In the genomic region with DNA sequence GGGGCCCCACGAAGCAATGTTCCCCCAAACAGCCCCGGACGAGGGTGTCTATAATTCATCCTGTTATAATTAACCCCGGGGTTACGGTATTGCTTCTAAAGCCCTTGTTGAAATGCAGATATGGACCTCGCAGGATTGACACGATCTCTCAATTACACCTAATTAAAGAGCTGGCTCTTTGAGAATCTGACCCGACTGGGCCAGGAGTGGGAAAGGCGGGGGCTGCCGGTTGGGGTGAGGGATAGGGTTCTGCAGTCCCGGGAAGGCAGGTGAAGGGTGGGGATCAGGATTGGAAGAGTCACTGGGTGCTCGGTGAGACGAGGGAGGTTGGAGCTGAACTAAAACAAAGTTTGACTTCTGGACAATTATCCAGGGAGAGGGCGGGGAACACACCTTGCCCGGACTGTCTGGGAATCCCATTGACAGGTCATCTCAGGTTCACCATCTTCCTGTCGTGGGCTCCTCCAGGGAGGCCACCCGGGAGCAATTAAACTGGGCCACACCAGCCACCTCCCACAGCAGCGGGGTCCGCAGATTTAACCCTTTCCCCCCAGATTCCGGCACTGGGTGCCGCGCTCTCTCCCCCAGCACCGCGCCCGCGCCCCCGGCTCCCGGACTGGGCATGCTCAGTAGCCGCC, we compare ENCODE assay signal across 9 cellular contexts. TPM values are rescaled to one million over a fixed set of nuclear protein-coding genes. Genes with fewer than 3 reads are reported as not detected.
A peak's percentile ranks its signal among the peaks of the same experiment; 100 is the strongest.
DNase-seq lines count a peak whose midpoint lies in the region; ATAC-seq, FAIRE-seq and TF ChIP-seq lines count a peak whose summit lies in the region.
"Had no signal": no experiment of that assay in that cellular context is flagged by ENCODE, and none has a peak within 500 bp of the region (broad histone marks: within the 10 kb centered on the region; RNA-seq: fewer than 3 reads in every experiment).

No MANE protein-coding gene starts in this region.

- no peak overlapping the region for H3K27ac ChIP-seq in CD4-positive, alpha-beta T cell (ENCODE audit: low read depth, low read length)
- H3K27ac ChIP-seq in GM12878 (ENCODE audit: control insufficient read depth, insufficient read depth) (no peak overlapping the region), HepG2 (ENCODE audit: extremely low read length, insufficient read depth, low read length) (no peak overlapping the region), upper lobe of right lung (no peak overlapping the region)

- no peak overlapping the region for H3K27ac Mint-ChIP-seq in CD4-positive, alpha-beta T cell

- H4K20me1 ChIP-seq in GM12878 (ENCODE audit: control insufficient read depth, insufficient read depth) (no peaks in the 10 kb centered on the region), HepG2 (ENCODE audit: insufficient read depth, low read length) (no peaks in the 10 kb centered on the region)

- no peak for FAIRE-seq in GM12878 (lab: Jason Lieb, UNC)
- FAIRE-seq in HepG2 (lab: Jason Lieb, UNC): no peak

- BruUV-seq in GM12878 (replicated peaks; lab: Mats Ljungman, UMichigan) (no TSS peak), HepG2 (replicated peaks; lab: Mats Ljungman, UMichigan) (no TSS peak)

- H3K4me1 ChIP-seq in GM12878 (ENCODE audit: control insufficient read depth, insufficient read depth, low read length) (no peaks in the 10 kb centered on the region), HepG2 (ENCODE audit: insufficient read depth, low read length) (peaks cover 21% of the 10 kb centered on the region), upper lobe of right lung (peaks cover 20% of the 10 kb centered on the region)

- peaks cover 34% of the 10 kb centered on the region for H3K4me1 Mint-ChIP-seq in CD4-positive, alpha-beta T cell (ENCODE audit: low read depth)

- peak overlapping the region; percentile 89 for H3K4me2 ChIP-seq in GM12878 (ENCODE audit: control insufficient read depth, insufficient read depth)
- peak overlapping the region; percentile 97 for H3K4me2 ChIP-seq in HepG2 (ENCODE audit: low read depth, low read length)

- peak overlapping the region; percentile 66; the same call in 1 of the 2 replicates for H3K4me3 ChIP-seq in GM12878
- H3K4me3 ChIP-seq in HepG2 (replicated peaks in 1 of 3; ENCODE audit: insufficient read depth in 1 of 3, low read depth in 2 of 3, low read length in 3 of 3): peak overlapping the region; percentile 53 to 75 (median 64); a peak in 5 of 6 replicates
- peak overlapping the region; percentile 68 for H3K4me3 ChIP-seq in upper lobe of right lung

- H3K79me2 ChIP-seq in GM12878 (ENCODE audit: control insufficient read depth, insufficient read depth, low read length): no peaks in the 10 kb centered on the region
- H3K79me2 ChIP-seq in HepG2 (ENCODE audit: insufficient read depth, low read length): no peaks in the 10 kb centered on the region

- ATAC-seq in CD4-positive, alpha-beta T cell (ENCODE audit: poor library complexity): no peak
- ATAC-seq in HG03175 (IDR thresholded peaks at IDR 0.05; ENCODE audit: unreplicated experiment) (peak; percentile 42), GM12878 (no peak; the same call in 2 of the 3 replicates), HepG2 (peak; percentile 51), upper lobe of right lung (no peak), GM21390 (IDR thresholded peaks at IDR 0.05; ENCODE audit: unreplicated experiment) (no peak), HG02588 (IDR thresholded peaks at IDR 0.05; ENCODE audit: unreplicated experiment) (no peak)

- POLR2A ChIA-PET in CD4-positive, alpha-beta T cell (lab: Charles Lee): interaction anchor here (1.1 kb wide), 1 partner anchor 24 kb away, joined by 3 read pairs; no protein-coding TSS in a partner anchor
- POLR2A ChIA-PET in GM12878 (lab: Charles Lee) (no interaction called here), HepG2 (lab: Yijun Ruan, JAX) (no interaction called here)

- SMC1A ChIA-PET in GM12878 (lab: Charles Lee; ENCODE audit: uncharacterized antibody, unreplicated experiment): interaction anchor here (1.4 kb wide), 1 partner anchor 99 kb away, joined by 6 read pairs; no protein-coding TSS in a partner anchor

- TF ChIP-seq CTCF in CD4-positive, alpha-beta T cell (IDR thresholded peaks at IDR 0.05): no peak
- TF ChIP-seq CTCF in GM12878 (IDR thresholded peaks at IDR 0.05 in 2 of 3, conservative IDR thresholded peaks at IDR 0.05 in 1 of 3; ENCODE audit: control insufficient read depth in 2 of 3, extremely low read depth in 1 of 3, insufficient read depth in 1 of 3, low read depth in 3 of 3, low read length in 3 of 3) (no peak), HepG2 (CRISPR knock-in tag; IDR thresholded peaks at IDR 0.05) (no peak), upper lobe of right lung (IDR thresholded peaks at IDR 0.05) (no peak)

- TF ChIP-seq RAD21 in GM12878 (IDR thresholded peaks at IDR 0.05; ENCODE audit: insufficient read depth, low read depth, low read length) (no peak), HepG2 (CRISPR knock-in tag; IDR thresholded peaks at IDR 0.05) (no peak)

- no peaks in the 10 kb centered on the region for H3K9me3 Mint-ChIP-seq in CD4-positive, alpha-beta T cell

- intact Hi-C loops in CD4-positive, alpha-beta T cell (cut with DNase I, micrococcal nuclease): no loop called here
- intact Hi-C loops in GM12878 (cut with micrococcal nuclease; ENCODE audit: unreplicated experiment): no loop called here
- intact Hi-C loops in HepG2 (cut with micrococcal nuclease; ENCODE audit: unreplicated experiment): no loop called here
- intact Hi-C loops in upper lobe of right lung (cut with DNase I): no loop called here

- H3K36me3 ChIP-seq in GM12878 (ENCODE audit: control insufficient read depth in 2 of 2, insufficient read depth in 2 of 2, low read length in 1 of 2) (no peaks in the 10 kb centered on the region), HepG2 (replicated peaks in 1 of 2; ENCODE audit: control insufficient read depth in 1 of 2, insufficient read depth in 2 of 2, low read length in 2 of 2) (no peaks in the 10 kb centered on the region), upper lobe of right lung (no peaks in the 10 kb centered on the region)

- CTCF ChIA-PET in CD4-positive, alpha-beta T cell (lab: Charles Lee): no interaction called here
- CTCF ChIA-PET in GM12878 (lab: Yijun Ruan, JAX): interaction anchor here (0.6 to 2.6 kb wide), 2 partner anchors 26 to 99 kb away, joined by 3 to 8 read pairs; no protein-coding TSS in a partner anchor
- CTCF ChIA-PET in HepG2 (lab: Yijun Ruan, JAX; ENCODE audit: low intra/inter-chr PET ratio, low total read pairs): no interaction called here

- in situ Hi-C loops in GM12878 (cut with MboI): no loop called here
- in situ Hi-C loops in HepG2 (cut with HindIII; ENCODE audit: extremely low pct_ligation_motif_present, low pct_unique_long_range_greater_than_20kb): no loop called here

- peaks cover 94% of the 10 kb centered on the region for H3K27me3 Mint-ChIP-seq in CD4-positive, alpha-beta T cell

- H3K36me3 Mint-ChIP-seq in CD4-positive, alpha-beta T cell (ENCODE audit: low read depth): peaks cover 4% of the 10 kb centered on the region

- H3K4me3 Mint-ChIP-seq in CD4-positive, alpha-beta T cell: peak overlapping the region; percentile 88

- H3K27me3 ChIP-seq in CD4-positive, alpha-beta T cell (ENCODE audit: control insufficient read depth, insufficient read depth, low read length): peaks cover 84% of the 10 kb centered on the region
- peaks cover 10 to 22% of the 10 kb centered on the region in 2 experiments for H3K27me3 ChIP-seq in GM12878 (replicated peaks in 1 of 2; ENCODE audit: control insufficient read depth in 2 of 2, insufficient read depth in 2 of 2, low read length in 1 of 2)
- peaks cover 0 to 47% of the 10 kb centered on the region in 2 experiments; a peak in 3 of 5 replicates for H3K27me3 ChIP-seq in HepG2 (ENCODE audit: control insufficient read depth in 1 of 2, insufficient read depth in 2 of 2, low read length in 2 of 2)
- H3K27me3 ChIP-seq in upper lobe of right lung: peaks cover 54% of the 10 kb centered on the region

- TF ChIP-seq EP300 in GM12878 (IDR thresholded peaks at IDR 0.05; ENCODE audit: borderline replicate concordance in 1 of 2, control insufficient read depth in 1 of 2, low read depth in 2 of 2, low read length in 2 of 2) (no peak), HepG2 (IDR thresholded peaks at IDR 0.05; ENCODE audit: low read depth in 2 of 2, low read length in 2 of 2) (no peak), HepG2 (CRISPR knock-in tag; IDR thresholded peaks at IDR 0.05; ENCODE audit: borderline replicate concordance) (no peak)

- H2AFZ ChIP-seq in GM12878 (ENCODE audit: control insufficient read depth, low read depth, low read length): no peak overlapping the region
- no peak overlapping the region for H2AFZ ChIP-seq in HepG2 (ENCODE audit: low read length)

- no peaks in the 10 kb centered on the region for H3K9me3 ChIP-seq in CD4-positive, alpha-beta T cell (ENCODE audit: control insufficient read depth, low read length)
- H3K9me3 ChIP-seq in GM12878 (replicated peaks; ENCODE audit: control insufficient read depth, insufficient read depth, low read length) (no peaks in the 10 kb centered on the region), HepG2 (ENCODE audit: low read length) (no peaks in the 10 kb centered on the region), upper lobe of right lung (no peaks in the 10 kb centered on the region)

- TF ChIP-seq POLR2A in GM12878 (IDR thresholded peaks at IDR 0.05; ENCODE audit: low read depth, low read length) (no peak), HepG2 (IDR thresholded peaks at IDR 0.05; ENCODE audit: insufficient read depth in 1 of 2, low read depth in 2 of 2, low read length in 2 of 2) (no peak)

- under 1% methylated on average over 27 of the region's 29 CpGs for WGBS in GM12878 (ENCODE audit: insufficient coverage, insufficient replicate concordance, low lambda C conversion rate, missing lambda C conversion rate)
- under 1% methylated on average over 15 of the region's 29 CpGs for WGBS in HepG2 (ENCODE audit: low lambda C conversion rate)

- DNase-seq in CD4-positive, alpha-beta T cell: no peak
- DNase-seq in GM12878 (ENCODE audit: low read depth, low spot score): no peak
- no peak for DNase-seq in HepG2 (ENCODE audit: low spot score)
- DNase-seq in upper lobe of right lung: no peak
- DNase-seq in dermis blood vessel endothelial cell: no peak

- RAD21 ChIA-PET in GM12878 (lab: Charles Lee; ENCODE audit: unreplicated experiment): interaction anchor here (1.1 kb wide), 1 partner anchor 99 kb away, joined by 3 read pairs; no protein-coding TSS in a partner anchor

- H3K9ac ChIP-seq in GM12878 (ENCODE audit: control insufficient read depth, insufficient read depth, low read length) (no peak overlapping the region), HepG2 (ENCODE audit: insufficient read depth, low read depth, low read length) (no peak overlapping the region)

RNA-seq across cellular contexts. Expression of a gene that starts 0.4 kb away (rescaled TPM):
- not detected for total RNA-seq in CD4-positive, alpha-beta T cell
- not detected in 2 replicates for total RNA-seq in GM12878 (2013; cell fraction: nucleolus; rRNA removed)
- total RNA-seq in GM12878 (2014; rRNA removed) (not detected in 2 replicates), GM12878 (2014; rRNA removed; fragmentation: Illumina TruSeq; extraction: Trizol) (not detected in 2 replicates), GM12878 (2021) (not detected in 2 replicates), HepG2 (2016; rRNA removed; fragmentation: Illumina TruSeq; extraction: Trizol) (not detected in 2 replicates), upper lobe of right lung (2.8 TPM), dermis blood vessel endothelial cell (0.17 and 2.1 TPM in 2 replicates)
- not detected for polyA plus RNA-seq in GM12878 (2011; ENCODE audit: low read depth)
- polyA plus RNA-seq in GM12878 (2011; rRNA removed) (not detected in 2 replicates), GM12878 (2014; fragmentation: Illumina TruSeq; extraction: Trizol) (not detected in 2 replicates), GM12878 (2014; fragmentation: Nextera tagmentation; extraction: Ambion mirVana) (not detected), GM12878 (2014; rRNA removed) (0.04 TPM in 1 of 2 replicates, not detected in the other), GM12878 (2016; fragmentation: Nextera tagmentation; extraction: Ambion mirVana) (not detected), HepG2 (2011; rRNA removed) (0.05 TPM in 1 of 2 replicates, not detected in the other)
- not detected in 2 replicates for polyA plus RNA-seq in GM12878 (2011; cell fraction: cytosol; rRNA removed)
- polyA plus RNA-seq in GM12878 (2011; cell fraction: nucleus; rRNA removed): not detected in 2 replicates
- polyA plus RNA-seq in GM12878 (2012): not detected in 2 replicates
- not detected in 2 replicates for polyA minus RNA-seq in GM12878 (2011; rRNA and poly(A)+ RNA removed)
- polyA minus RNA-seq in GM12878 (2011; cell fraction: cytosol; rRNA and poly(A)+ RNA removed): not detected in 2 replicates
- polyA minus RNA-seq in GM12878 (2011; cell fraction: nucleus; rRNA and poly(A)+ RNA removed): not detected in 2 replicates
- not detected in 2 replicates for total RNA-seq in HepG2 (2016; cell fraction: cytosol; rRNA removed; fragmentation: Illumina TruSeq; extraction: Trizol; ENCODE audit: low read depth)
- total RNA-seq in HepG2 (2016; cell fraction: insoluble cytoplasmic fraction; rRNA removed; fragmentation: Illumina TruSeq; extraction: Trizol): not detected in 2 replicates
- 0.06 TPM in 1 of 2 replicates, not detected in the other for total RNA-seq in HepG2 (2016; cell fraction: membrane; rRNA removed; fragmentation: Illumina TruSeq; extraction: Trizol)
- not detected in 2 replicates for total RNA-seq in HepG2 (2016; cell fraction: nucleus; rRNA removed; fragmentation: Illumina TruSeq; extraction: Trizol)
- 0.03 and 0.04 TPM in 2 replicates for polyA plus RNA-seq in HepG2 (2011; cell fraction: cytosol; rRNA removed)
- polyA plus RNA-seq in HepG2 (2011; cell fraction: nucleus; rRNA removed): not detected in 2 replicates
- polyA plus RNA-seq in HepG2 (2012): not detected in 2 replicates
- polyA plus RNA-seq in HepG2 (2016; cell fraction: cytosol; fragmentation: Illumina TruSeq; extraction: Trizol; ENCODE audit: low read depth): 0.05 TPM in 1 of 2 replicates, not detected in the other
- polyA plus RNA-seq in HepG2 (2016; cell fraction: insoluble cytoplasmic fraction; fragmentation: Illumina TruSeq; extraction: Trizol; ENCODE audit: low read depth): not detected in 2 replicates
- 0.08 TPM in 1 of 2 replicates, not detected in the other for polyA plus RNA-seq in HepG2 (2016; cell fraction: membrane; fragmentation: Illumina TruSeq; extraction: Trizol; ENCODE audit: low read depth)
- polyA plus RNA-seq in HepG2 (2016; cell fraction: nucleus; fragmentation: Illumina TruSeq; extraction: Trizol; ENCODE audit: insufficient read depth, low read depth): not detected in 2 replicates
- polyA minus RNA-seq in HepG2 (2011; rRNA and poly(A)+ RNA removed; ENCODE audit: low replicate concordance): not detected in 2 replicates
- polyA minus RNA-seq in HepG2 (2011; cell fraction: cytosol; rRNA and poly(A)+ RNA removed): not detected in 2 replicates
- not detected in 2 replicates for polyA minus RNA-seq in HepG2 (2011; cell fraction: nucleus; rRNA and poly(A)+ RNA removed)
- total RNA-seq: glomerular endothelial cell had no signal

RNA-seq across cellular contexts. Expression of a gene that starts 25.0 kb away (rescaled TPM):
- 1 to 10 TPM; 6.5 to 7.7 TPM for total RNA-seq in CD4-positive, alpha-beta T cell
- total RNA-seq in GM12878 (2013; cell fraction: nucleolus; rRNA removed): 21.7 and 25.8 TPM in 2 replicates
- total RNA-seq in GM12878 (2014; rRNA removed) (8.5 TPM in 2 replicates), GM12878 (2014; rRNA removed; fragmentation: Illumina TruSeq; extraction: Trizol) (12.0 and 13.1 TPM in 2 replicates), GM12878 (2021) (8.4 and 9.1 TPM in 2 replicates), HepG2 (2016; rRNA removed; fragmentation: Illumina TruSeq; extraction: Trizol) (9.1 and 15.3 TPM in 2 replicates), upper lobe of right lung (8.0 TPM), dermis blood vessel endothelial cell (6.8 and 10.9 TPM in 2 replicates)
- 2.3 TPM for polyA plus RNA-seq in GM12878 (2011; ENCODE audit: low read depth)
- polyA plus RNA-seq in GM12878 (2011; rRNA removed) (11.0 and 18.1 TPM in 2 replicates), GM12878 (2014; fragmentation: Illumina TruSeq; extraction: Trizol) (12.0 and 12.1 TPM in 2 replicates), GM12878 (2014; fragmentation: Nextera tagmentation; extraction: Ambion mirVana) (1 to 10 TPM; 4.6 to 4.7 TPM), GM12878 (2014; rRNA removed) (6.5 and 6.7 TPM in 2 replicates), GM12878 (2016; fragmentation: Nextera tagmentation; extraction: Ambion mirVana) (10 to 100 TPM; 10.6 to 11.6 TPM), HepG2 (2011; rRNA removed) (1.9 and 2.4 TPM in 2 replicates)
- polyA plus RNA-seq in GM12878 (2011; cell fraction: cytosol; rRNA removed): 3.5 and 4.1 TPM in 2 replicates
- polyA plus RNA-seq in GM12878 (2011; cell fraction: nucleus; rRNA removed): 5.4 and 7.7 TPM in 2 replicates
- 3.6 and 4.6 TPM in 2 replicates for polyA plus RNA-seq in GM12878 (2012)
- polyA minus RNA-seq in GM12878 (2011; rRNA and poly(A)+ RNA removed): 8.6 and 14.5 TPM in 2 replicates
- 3.5 and 5.5 TPM in 2 replicates for polyA minus RNA-seq in GM12878 (2011; cell fraction: cytosol; rRNA and poly(A)+ RNA removed)
- 5.8 and 9.8 TPM in 2 replicates for polyA minus RNA-seq in GM12878 (2011; cell fraction: nucleus; rRNA and poly(A)+ RNA removed)
- 0.81 and 0.88 TPM in 2 replicates for total RNA-seq in HepG2 (2016; cell fraction: cytosol; rRNA removed; fragmentation: Illumina TruSeq; extraction: Trizol; ENCODE audit: low read depth)
- 9.3 and 13.9 TPM in 2 replicates for total RNA-seq in HepG2 (2016; cell fraction: insoluble cytoplasmic fraction; rRNA removed; fragmentation: Illumina TruSeq; extraction: Trizol)
- total RNA-seq in HepG2 (2016; cell fraction: membrane; rRNA removed; fragmentation: Illumina TruSeq; extraction: Trizol): 3.3 and 3.7 TPM in 2 replicates
- total RNA-seq in HepG2 (2016; cell fraction: nucleus; rRNA removed; fragmentation: Illumina TruSeq; extraction: Trizol): 10.3 and 11.6 TPM in 2 replicates
- 0.97 and 1.9 TPM in 2 replicates for polyA plus RNA-seq in HepG2 (2011; cell fraction: cytosol; rRNA removed)
- 1.4 and 1.7 TPM in 2 replicates for polyA plus RNA-seq in HepG2 (2011; cell fraction: nucleus; rRNA removed)
- 3.4 and 4.2 TPM in 2 replicates for polyA plus RNA-seq in HepG2 (2012)
- polyA plus RNA-seq in HepG2 (2016; cell fraction: cytosol; fragmentation: Illumina TruSeq; extraction: Trizol; ENCODE audit: low read depth): 0.20 and 0.32 TPM in 2 replicates
- 9.2 and 10.7 TPM in 2 replicates for polyA plus RNA-seq in HepG2 (2016; cell fraction: insoluble cytoplasmic fraction; fragmentation: Illumina TruSeq; extraction: Trizol; ENCODE audit: low read depth)
- 1.5 TPM in 2 replicates for polyA plus RNA-seq in HepG2 (2016; cell fraction: membrane; fragmentation: Illumina TruSeq; extraction: Trizol; ENCODE audit: low read depth)
- polyA plus RNA-seq in HepG2 (2016; cell fraction: nucleus; fragmentation: Illumina TruSeq; extraction: Trizol; ENCODE audit: insufficient read depth, low read depth): 6.6 and 9.3 TPM in 2 replicates
- 1.7 and 3.2 TPM in 2 replicates for polyA minus RNA-seq in HepG2 (2011; rRNA and poly(A)+ RNA removed; ENCODE audit: low replicate concordance)
- polyA minus RNA-seq in HepG2 (2011; cell fraction: cytosol; rRNA and poly(A)+ RNA removed): 2.7 and 4.3 TPM in 2 replicates
- polyA minus RNA-seq in HepG2 (2011; cell fraction: nucleus; rRNA and poly(A)+ RNA removed): 12.0 and 17.3 TPM in 2 replicates

Comparison
In these comparisons a context has a peak if more than half of its experiments do, and no peak if none do; other contexts are left out.
1. ATAC-seq: peak in HG03175 (single experiment) and HepG2 (single experiment); none in CD4-positive, alpha-beta T cell (single experiment), GM12878 (single experiment), upper lobe of right lung (single experiment), GM21390 (single experiment) and HG02588 (single experiment).
2. Peak in every context shown above with its lines, with median percentiles within 50 percentile points of each other: H3K4me3 ChIP-seq.